ENCODE assay signal across 16 cellular contexts in the genomic region with DNA sequence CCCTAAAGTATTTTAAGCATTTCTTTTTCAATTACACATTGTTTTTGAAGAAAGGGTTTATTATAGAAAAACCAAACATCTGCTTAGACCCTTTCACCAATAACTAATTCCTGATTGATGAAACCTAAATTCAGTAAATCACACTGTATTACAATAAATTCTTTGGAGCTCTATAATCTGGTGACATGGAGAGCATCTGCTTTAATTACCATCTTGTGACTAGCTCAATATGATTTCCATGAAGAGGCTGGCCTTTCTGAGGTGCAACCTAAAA.
"Had no signal": no experiment of that assay in that cellular context is flagged by ENCODE, and none has a peak within 500 bp of the region (broad histone marks: within the 10 kb centered on the region; RNA-seq: fewer than 3 reads in every experiment).

No MANE protein-coding gene starts in this region.

- FAIRE-seq: urothelium cell line had no signal

- H3K27me3 ChIP-seq: breast epithelium, dorsolateral prefrontal cortex, right lobe of liver, testis had no signal

- H3K4me3 ChIP-seq: breast epithelium, dorsolateral prefrontal cortex, lung, right lobe of liver, testis had no signal

- DNase-seq: activated CD4-positive, alpha-beta T cell treated with anti-CD3 and anti-CD28 coated beads for 1 hour; activated CD4-positive, alpha-beta T cell treated with anti-CD3 and anti-CD28 coated beads, Interleukin-2, amount 50 U/mL, for 48 hours; activated CD8-positive, alpha-beta memory T cell treated with anti-CD3 and anti-CD28 coated beads, Interleukin-2, amount 10 ng/mL, durations not matched to agents 7 days and 5 days; activated effector memory CD4-positive, alpha-beta T cell treated with Interleukin-2 at 50 U/mL for 16 hours; activated T-cell treated with anti-CD3 and anti-CD28 coated beads, Interleukin-2, amount 50 U/mL, for 24 hours; dorsolateral prefrontal cortex; head of caudate nucleus; left colon; naive thymus-derived CD8-positive, alpha-beta T cell; right lobe of liver; stimulated activated CD4-positive, alpha-beta T cell treated with anti-CD3 and anti-CD28 coated beads, Interleukin-4, amount 100 ng/mL, for 1 hour; stimulated activated naive CD8-positive, alpha-beta T cell treated with anti-CD3 and anti-CD28 coated beads, Interleukin-15, amount 100 ng/mL, for 72 hours; testis had no signal

- H3K9me3 ChIP-seq: breast epithelium, right lobe of liver, testis had no signal

- H3K27ac ChIP-seq: dorsolateral prefrontal cortex, right lobe of liver, testis had no signal

- ATAC-seq: activated CD8-positive, alpha-beta memory T cell treated with anti-CD3 and anti-CD28 coated beads, Interleukin-2, amount 10 ng/mL, durations not matched to agents 7 days and 5 days; left colon; naive thymus-derived CD8-positive, alpha-beta T cell; right lobe of liver; stimulated activated naive CD8-positive, alpha-beta T cell treated with anti-CD3 and anti-CD28 coated beads, Interleukin-15, amount 100 ng/mL, for 72 hours had no signal

- H3K4me1 ChIP-seq: testis had no signal

- H3K36me3 ChIP-seq: breast epithelium, right lobe of liver had no signal
